In genomic region chr14:20848316-20848954, GRCh38 we compare ENCODE assay signal across 1 cellular context.
TF ChIP-seq lines count a peak whose summit lies in the region.

No MANE protein-coding gene starts in this region.

TF ChIP-seq in A549, 52 proteins besides CTCF, POLR2A, EP300 and RAD21 (continued from another document):
- TF ChIP-seq, protein P1, sequence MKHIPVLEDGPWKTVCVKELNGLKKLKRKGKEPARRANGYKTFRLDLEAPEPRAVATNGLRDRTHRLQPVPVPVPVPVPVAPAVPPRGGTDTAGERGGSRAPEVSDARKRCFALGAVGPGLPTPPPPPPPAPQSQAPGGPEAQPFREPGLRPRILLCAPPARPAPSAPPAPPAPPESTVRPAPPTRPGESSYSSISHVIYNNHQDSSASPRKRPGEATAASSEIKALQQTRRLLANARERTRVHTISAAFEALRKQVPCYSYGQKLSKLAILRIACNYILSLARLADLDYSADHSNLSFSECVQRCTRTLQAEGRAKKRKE (CRISPR knock-in tag; IDR thresholded peaks at IDR 0.05; ENCODE audit: low read depth): no peak
- no peak for TF ChIP-seq ESRRA (IDR thresholded peaks at IDR 0.05; ENCODE audit: borderline replicate concordance, low read length)
- TF ChIP-seq SMC3 (IDR thresholded peaks at IDR 0.05): no peak
- peak; percentile 64; the same call in 1 of the 2 replicates for TF ChIP-seq PBX3 (IDR thresholded peaks at IDR 0.05)
- peak; percentile 74 for TF ChIP-seq JUNB (IDR thresholded peaks at IDR 0.05)
- TF ChIP-seq, protein P2, sequence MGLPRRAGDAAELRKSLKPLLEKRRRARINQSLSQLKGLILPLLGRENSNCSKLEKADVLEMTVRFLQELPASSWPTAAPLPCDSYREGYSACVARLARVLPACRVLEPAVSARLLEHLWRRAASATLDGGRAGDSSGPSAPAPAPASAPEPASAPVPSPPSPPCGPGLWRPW (IDR thresholded peaks at IDR 0.05): no peak
- no peak for TF ChIP-seq ZNF302 (CRISPR knock-in tag; IDR thresholded peaks at IDR 0.05)
- no peak for TF ChIP-seq MAZ (IDR thresholded peaks at IDR 0.05; ENCODE audit: borderline replicate concordance, low read depth, low read length)
- no peak for TF ChIP-seq FOSB (CRISPR knock-in tag; IDR thresholded peaks at IDR 0.05)
- TF ChIP-seq JUN (IDR thresholded peaks at IDR 0.05): peak in 1 of 2 experiments; percentile 65; a peak in 3 of 5 replicates
- TF ChIP-seq KDM5A (IDR thresholded peaks at IDR 0.05): no peak
- TF ChIP-seq, protein P3, sequence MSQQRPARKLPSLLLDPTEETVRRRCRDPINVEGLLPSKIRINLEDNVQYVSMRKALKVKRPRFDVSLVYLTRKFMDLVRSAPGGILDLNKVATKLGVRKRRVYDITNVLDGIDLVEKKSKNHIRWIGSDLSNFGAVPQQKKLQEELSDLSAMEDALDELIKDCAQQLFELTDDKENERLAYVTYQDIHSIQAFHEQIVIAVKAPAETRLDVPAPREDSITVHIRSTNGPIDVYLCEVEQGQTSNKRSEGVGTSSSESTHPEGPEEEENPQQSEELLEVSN (IDR thresholded peaks at IDR 0.05; ENCODE audit: borderline replicate concordance, low read depth): no peak
- TF ChIP-seq FOSL2 (IDR thresholded peaks at IDR 0.05): peak; percentile 87
- TF ChIP-seq FOSL2 (CRISPR knock-in tag; IDR thresholded peaks at IDR 0.05): peak; percentile 94
- no peak for TF ChIP-seq POLR2AphosphoS2 (conservative IDR thresholded peaks at IDR 0.05; ENCODE audit: low read length)
- no peak for TF ChIP-seq SREBF2 (IDR thresholded peaks at IDR 0.05)
- TF ChIP-seq ZFP36 (IDR thresholded peaks at IDR 0.05; ENCODE audit: borderline replicate concordance, partially characterized antibody): no peak
- peak; percentile 73; the same call in 1 of the 2 replicates for TF ChIP-seq HOXB5 (CRISPR knock-in tag; IDR thresholded peaks at IDR 0.05)
- TF ChIP-seq MAFK (IDR thresholded peaks at IDR 0.05; ENCODE audit: partially characterized antibody): peak; percentile 60
- no peak for TF ChIP-seq NR3C1 (IDR thresholded peaks at IDR 0.05)
- no peak for TF ChIP-seq RCOR1 (IDR thresholded peaks at IDR 0.05; ENCODE audit: low read depth, low read length)
- no peak for TF ChIP-seq TFCP2L1 (CRISPR knock-in tag; IDR thresholded peaks at IDR 0.05)
- TF ChIP-seq PHF8 (IDR thresholded peaks at IDR 0.05; ENCODE audit: borderline replicate concordance, low read depth): no peak
- no peak for TF ChIP-seq EHF (CRISPR knock-in tag; IDR thresholded peaks at IDR 0.05)
- TF ChIP-seq FOXS1 (CRISPR knock-in tag; IDR thresholded peaks at IDR 0.05): no peak
- TF ChIP-seq, protein P4, sequence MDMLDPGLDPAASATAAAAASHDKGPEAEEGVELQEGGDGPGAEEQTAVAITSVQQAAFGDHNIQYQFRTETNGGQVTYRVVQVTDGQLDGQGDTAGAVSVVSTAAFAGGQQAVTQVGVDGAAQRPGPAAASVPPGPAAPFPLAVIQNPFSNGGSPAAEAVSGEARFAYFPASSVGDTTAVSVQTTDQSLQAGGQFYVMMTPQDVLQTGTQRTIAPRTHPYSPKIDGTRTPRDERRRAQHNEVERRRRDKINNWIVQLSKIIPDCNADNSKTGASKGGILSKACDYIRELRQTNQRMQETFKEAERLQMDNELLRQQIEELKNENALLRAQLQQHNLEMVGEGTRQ (IDR thresholded peaks at IDR 0.05): no peak
- TF ChIP-seq RFX5 (IDR thresholded peaks at IDR 0.05): no peak
- no peak for TF ChIP-seq NPAS2 (CRISPR knock-in tag; IDR thresholded peaks at IDR 0.05; ENCODE audit: borderline replicate concordance)
- TF ChIP-seq BCL3 (IDR thresholded peaks at IDR 0.05): no peak
- TF ChIP-seq CEBPB (IDR thresholded peaks at IDR 0.05): no peak
- TF ChIP-seq GATA3 (IDR thresholded peaks at IDR 0.05; ENCODE audit: borderline replicate concordance): peak; percentile 61
